Comparison of ENCODE assay signal across 11 cellular contexts in the genomic region with DNA sequence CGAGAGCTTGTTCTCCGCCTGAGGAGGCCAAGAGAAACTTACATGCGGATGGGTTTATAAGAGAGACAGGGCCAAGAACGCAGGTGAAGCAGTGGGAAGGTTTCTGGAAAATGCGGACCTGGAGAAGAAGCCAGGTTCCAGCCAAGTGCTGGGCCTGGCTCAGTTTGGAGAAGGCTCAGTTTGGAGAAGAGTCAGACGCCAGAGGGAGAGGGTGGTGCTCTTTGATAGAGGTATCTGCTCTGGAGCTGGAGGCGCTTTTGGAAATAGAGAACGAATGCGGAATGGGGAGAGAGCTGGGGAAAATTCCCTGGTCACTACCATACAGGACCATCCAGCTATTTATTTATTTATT. TPM values are rescaled to one million over a fixed set of nuclear protein-coding genes. Genes with fewer than 3 reads are reported as not detected.
A peak's percentile ranks its signal among the peaks of the same experiment; 100 is the strongest.
DNase-seq lines count a peak whose midpoint lies in the region; ATAC-seq and TF ChIP-seq lines count a peak whose summit lies in the region.
"Had no signal": no experiment of that assay in that cellular context is flagged by ENCODE, and none has a peak within 500 bp of the region (broad histone marks: within the 10 kb centered on the region; RNA-seq: fewer than 3 reads in every experiment).

No MANE protein-coding gene starts in this region.

- H3K36me3 ChIP-seq in muscle layer of duodenum (ENCODE audit: control insufficient read depth in 1 of 2, insufficient read depth in 2 of 2, low read length in 2 of 2) (peaks cover 10 to 11% of the 10 kb centered on the region in 2 donors), vagina (peaks cover 0 to 11% of the 10 kb centered on the region in 2 donors)

- no peak for TF ChIP-seq POLR2A in vagina (IDR thresholded peaks at IDR 0.05)
- no peak for TF ChIP-seq POLR2A in GM18505 (IDR thresholded peaks at IDR 0.05; ENCODE audit: borderline replicate concordance, extremely low read depth, insufficient read depth, insufficient read length)

- DNase-seq in activated naive CD4-positive, alpha-beta T cell (lab: John Stamatoyannopoulos, UW), result no peak
- DNase-seq in dorsolateral prefrontal cortex (no peak), vagina (ENCODE audit: extremely low spot score in 2 of 2) (no peak), nucleus accumbens (lab: John Stamatoyannopoulos, UW) (no peak), NCI-H526 treated with DMSO at 0.1 percent for 48 hours (lab: John Stamatoyannopoulos, UW) (no peak)
- DNase-seq: DND-41, midbrain, NCI-H187 treated with DMSO at 0.1 percent for 48 hours had no signal

- no peak overlapping the region for H3K27ac ChIP-seq in dorsolateral prefrontal cortex
- H3K27ac ChIP-seq in muscle layer of duodenum (ENCODE audit: low read length), result no peak overlapping the region
- peak overlapping the region; percentile 69 for H3K27ac ChIP-seq in vagina

- H3K36me3 Mint-ChIP-seq in activated naive CD4-positive, alpha-beta T cell treated with anti-CD3 and anti-CD28 coated beads, Interleukin-2, amount 50 U/mL, for 24 hours, result peaks cover 7% of the 10 kb centered on the region

- peak overlapping the region; percentile 82 for H3K4me3 Mint-ChIP-seq in activated naive CD4-positive, alpha-beta T cell treated with anti-CD3 and anti-CD28 coated beads, Interleukin-2, amount 50 U/mL, for 24 hours

- no peaks in the 10 kb centered on the region for H3K27me3 ChIP-seq in dorsolateral prefrontal cortex
- H3K27me3 ChIP-seq in muscle layer of duodenum (ENCODE audit: low read depth, low read length), result no peaks in the 10 kb centered on the region
- no peaks in the 10 kb centered on the region for H3K27me3 ChIP-seq in vagina

- H3K4me1 ChIP-seq in muscle layer of duodenum (ENCODE audit: control insufficient read depth in 1 of 2, insufficient read depth in 2 of 2, low read length in 2 of 2), result peaks cover 0 to 4% of the 10 kb centered on the region in 2 donors
- peaks cover 7% of the 10 kb centered on the region for H3K4me1 ChIP-seq in vagina

- ATAC-seq in GM18505 (IDR thresholded peaks at IDR 0.05; ENCODE audit: unreplicated experiment), result no peak

- H3K27me3 Mint-ChIP-seq in activated naive CD4-positive, alpha-beta T cell treated with anti-CD3 and anti-CD28 coated beads, Interleukin-2, amount 50 U/mL, for 24 hours, result no peaks in the 10 kb centered on the region

- peaks cover 15% of the 10 kb centered on the region for H3K4me1 Mint-ChIP-seq in activated naive CD4-positive, alpha-beta T cell treated with anti-CD3 and anti-CD28 coated beads, Interleukin-2, amount 50 U/mL, for 24 hours

- peak overlapping the region; percentile 2 for H3K27ac Mint-ChIP-seq in activated naive CD4-positive, alpha-beta T cell treated with anti-CD3 and anti-CD28 coated beads, Interleukin-2, amount 50 U/mL, for 24 hours

- peak overlapping the region in 57 of 59 donors; percentile 2 to 68 (median 49) for H3K4me3 ChIP-seq in dorsolateral prefrontal cortex
- peak overlapping the region; percentile 56 to 57 for H3K4me3 ChIP-seq in muscle layer of duodenum (ENCODE audit: low read depth in 1 of 2, low read length in 2 of 2)
- H3K4me3 ChIP-seq in vagina, result peak overlapping the region; percentile 54 to 57

- intact Hi-C loops in dorsolateral prefrontal cortex (cut with DNase I) (no loop called here), vagina (cut with DNase I) (no loop called here)

- TF ChIP-seq CTCF in dorsolateral prefrontal cortex (IDR thresholded peaks at IDR 0.05 in 54 of 56, conservative IDR thresholded peaks at IDR 0.05 in 2 of 56; ENCODE audit: low read depth in 1 of 56, partially characterized antibody in 56 of 56), result no peak
- no peak for TF ChIP-seq CTCF in vagina (IDR thresholded peaks at IDR 0.05)

- no peaks in the 10 kb centered on the region for H3K9me3 ChIP-seq in muscle layer of duodenum (ENCODE audit: control insufficient read depth in 1 of 2, low read length in 2 of 2)
- H3K9me3 ChIP-seq in vagina, result no peaks in the 10 kb centered on the region

- no peaks in the 10 kb centered on the region for H3K9me3 Mint-ChIP-seq in activated naive CD4-positive, alpha-beta T cell treated with anti-CD3 and anti-CD28 coated beads, Interleukin-2, amount 50 U/mL, for 24 hours

RNA-seq across cellular contexts. Expression of gene RSPH9, which starts 0.8 kb away (rescaled TPM):
- total RNA-seq in dorsolateral prefrontal cortex (1 to 10 TPM in 7 of 120 experiments, under 1 TPM in 101, not detected in 12; 0.18 to 1.5 (median 0.52) TPM), vagina (0.74 TPM)

RNA-seq across cellular contexts. Expression of gene MAD2L1BP, which starts 9.9 kb away (rescaled TPM):
- total RNA-seq in dorsolateral prefrontal cortex (10 to 100 TPM; 10.4 to 32.4 (median 21.9) TPM), vagina (58.4 TPM)

RNA-seq across cellular contexts. Expression of gene GTPBP2, which starts 16.5 kb away (rescaled TPM):
- total RNA-seq in dorsolateral prefrontal cortex (10 to 100 TPM; 26.4 to 55.6 (median 40.4) TPM), vagina (45.7 TPM)

RNA-seq across cellular contexts. Expression of gene MRPS18A, which starts 42.0 kb away (rescaled TPM):
- total RNA-seq in dorsolateral prefrontal cortex (10 to 100 TPM; 19.1 to 45.5 (median 32.6) TPM), vagina (31.9 TPM)
